8 cellular contexts compared by ENCODE assay signal in the genomic region with DNA sequence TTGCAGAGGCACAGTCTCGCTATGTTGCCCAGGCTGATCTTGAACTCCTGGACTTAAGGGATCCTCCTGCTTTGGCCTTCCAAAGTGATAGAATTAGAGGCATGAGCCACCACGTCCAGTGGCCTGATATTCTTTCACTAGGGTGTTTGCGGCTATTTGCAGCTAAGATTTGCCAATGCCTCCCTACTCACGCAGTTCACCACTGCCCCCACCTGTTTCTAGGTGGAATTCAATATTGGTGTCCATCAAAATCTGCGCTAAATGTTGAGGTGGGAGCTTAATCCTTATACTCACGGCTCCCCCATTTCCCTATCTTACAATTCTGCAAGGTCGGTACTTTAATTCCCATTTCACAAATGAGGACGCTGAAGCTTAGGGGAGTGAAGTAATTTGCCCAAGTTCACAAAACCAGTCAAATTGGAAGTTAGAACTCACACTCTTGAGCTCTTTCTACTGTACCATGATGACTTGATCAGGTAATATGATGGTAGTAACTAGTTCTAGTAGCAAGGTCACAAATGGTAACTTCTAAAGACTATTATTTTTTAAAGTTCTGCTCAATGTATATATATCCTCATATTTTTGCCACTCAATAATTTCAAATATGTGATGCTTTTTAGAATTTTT. TPM values are rescaled to one million over a fixed set of nuclear protein-coding genes. Genes with fewer than 3 reads are reported as not detected.
DNase-seq lines count a peak whose midpoint lies in the region; ATAC-seq and TF ChIP-seq lines count a peak whose summit lies in the region.

No MANE protein-coding gene starts in this region.

- ATAC-seq in HG03442 (IDR thresholded peaks at IDR 0.05; ENCODE audit: unreplicated experiment) (peak; percentile 63), thoracic aorta (ENCODE audit: insufficient number of reproducible peaks, low FRiP score, low read depth) (no peak), GM18519 (IDR thresholded peaks at IDR 0.05; ENCODE audit: low FRiP score, unreplicated experiment) (no peak)
- no peak for ATAC-seq in CD8-positive, alpha-beta T cell

- no peaks in the 10 kb centered on the region for H3K27me3 Mint-ChIP-seq in glutamatergic neuron (ENCODE audit: unreplicated experiment)
- H3K27me3 Mint-ChIP-seq in CD8-positive, alpha-beta T cell (ENCODE audit: low read depth): peaks cover 20% of the 10 kb centered on the region

- H3K36me3 ChIP-seq in Peyer's patch: no peaks in the 10 kb centered on the region
- H3K36me3 ChIP-seq in thoracic aorta: no peaks in the 10 kb centered on the region
- H3K36me3 ChIP-seq in CD8-positive, alpha-beta T cell (ENCODE audit: insufficient read depth, low read length): no peaks in the 10 kb centered on the region

- H3K27ac ChIP-seq in Peyer's patch (no peak overlapping the region), thoracic aorta (no peak overlapping the region)
- H3K27ac ChIP-seq in CD8-positive, alpha-beta T cell (ENCODE audit: low read depth, low read length): no peak overlapping the region

- no peak overlapping the region for H3K4me3 ChIP-seq in Peyer's patch
- no peak overlapping the region for H3K4me3 ChIP-seq in thoracic aorta
- H3K4me3 ChIP-seq in CD8-positive, alpha-beta T cell (ENCODE audit: low read depth, low read length): no peak overlapping the region

- H3K27ac Mint-ChIP-seq in glutamatergic neuron (ENCODE audit: unreplicated experiment): no peak overlapping the region
- H3K27ac Mint-ChIP-seq in CD8-positive, alpha-beta T cell: no peak overlapping the region

- CTCF ChIA-PET in CD8-positive, alpha-beta T cell (lab: Charles Lee): no interaction called here

- no peak overlapping the region for H3K4me3 Mint-ChIP-seq in glutamatergic neuron (ENCODE audit: unreplicated experiment)
- H3K4me3 Mint-ChIP-seq in CD8-positive, alpha-beta T cell: no peak overlapping the region

- H3K27me3 ChIP-seq in Peyer's patch: no peaks in the 10 kb centered on the region
- H3K27me3 ChIP-seq in thoracic aorta (replicated peaks; ENCODE audit: insufficient read depth): no peaks in the 10 kb centered on the region
- no peaks in the 10 kb centered on the region for H3K27me3 ChIP-seq in CD8-positive, alpha-beta T cell (ENCODE audit: insufficient read depth, low read length)

- no peaks in the 10 kb centered on the region for H3K9me3 Mint-ChIP-seq in glutamatergic neuron (ENCODE audit: unreplicated experiment)
- H3K9me3 Mint-ChIP-seq in CD8-positive, alpha-beta T cell: peaks cover 3% of the 10 kb centered on the region

- no peaks in the 10 kb centered on the region for H3K4me1 Mint-ChIP-seq in glutamatergic neuron (ENCODE audit: low read depth, unreplicated experiment)
- no peaks in the 10 kb centered on the region for H3K4me1 Mint-ChIP-seq in CD8-positive, alpha-beta T cell (ENCODE audit: low read depth)

- no peak for TF ChIP-seq POLR2A in Peyer's patch (IDR thresholded peaks at IDR 0.05)

- TF ChIP-seq CTCF in Peyer's patch (IDR thresholded peaks at IDR 0.05): peak in 4 of 6 experiments; percentile 22 to 66 (median 60)
- peak; percentile 6 for TF ChIP-seq CTCF in glutamatergic neuron (IDR thresholded peaks at IDR 0.05; ENCODE audit: partially characterized antibody, unreplicated experiment)
- peak; percentile 64 for TF ChIP-seq CTCF in thoracic aorta (IDR thresholded peaks at IDR 0.05)
- no peak for TF ChIP-seq CTCF in CD8-positive, alpha-beta T cell (IDR thresholded peaks at IDR 0.05)

- H3K4me1 ChIP-seq in Peyer's patch (no peaks in the 10 kb centered on the region), thoracic aorta (ENCODE audit: control insufficient read depth in 1 of 2, low read depth in 2 of 2) (no peaks in the 10 kb centered on the region)
- H3K4me1 ChIP-seq in CD8-positive, alpha-beta T cell (ENCODE audit: insufficient read depth, low read length): no peaks in the 10 kb centered on the region

- POLR2A ChIA-PET in CD8-positive, alpha-beta T cell (lab: Charles Lee): no interaction called here

- DNase-seq in ELF-1 (ENCODE audit: low read depth, low spot score) (peak; percentile 39), Peyer's patch (no peak), glutamatergic neuron (peak; percentile 43), thoracic aorta (ENCODE audit: low spot score) (no peak)
- DNase-seq in CD8-positive, alpha-beta T cell: no peak
- no peak for DNase-seq in activated effector memory CD4-positive, alpha-beta T cell treated with Interleukin-2 at 50 U/mL for 16 hours

- no peaks in the 10 kb centered on the region for H3K9me3 ChIP-seq in Peyer's patch
- H3K9me3 ChIP-seq in thoracic aorta: no peaks in the 10 kb centered on the region
- no peaks in the 10 kb centered on the region for H3K9me3 ChIP-seq in CD8-positive, alpha-beta T cell (ENCODE audit: low read length)

- H3K36me3 Mint-ChIP-seq in glutamatergic neuron (ENCODE audit: unreplicated experiment): no peaks in the 10 kb centered on the region
- no peaks in the 10 kb centered on the region for H3K36me3 Mint-ChIP-seq in CD8-positive, alpha-beta T cell

- intact Hi-C loops in CD8-positive, alpha-beta T cell (cut with DNase I, micrococcal nuclease): no loop called here

RNA-seq across cellular contexts. Expression of gene LRRC9, which starts 22.1 kb away (rescaled TPM):
- total RNA-seq in Peyer's patch (10 to 100 TPM in 1 of 4 donors, 1 to 10 TPM in 1, under 1 TPM in 1, not detected in 1; 0.27 to 13.4 (median 5.1) TPM), glutamatergic neuron (ENCODE audit: unreplicated experiment) (1.3 TPM), thoracic aorta (not detected)
- not detected for total RNA-seq in CD8-positive, alpha-beta T cell

RNA-seq across cellular contexts. Expression of gene RTN1, which starts 27.3 kb away (rescaled TPM):
- total RNA-seq in Peyer's patch: 1 to 10 TPM; 5.0 to 7.0 (median 5.7) TPM
- total RNA-seq in glutamatergic neuron (ENCODE audit: unreplicated experiment): 518 TPM
- 100 to 1,000 TPM in 1 of 2 donors, 10 to 100 TPM in 1; 66.5 to 129 TPM for total RNA-seq in thoracic aorta
- total RNA-seq in CD8-positive, alpha-beta T cell: not detected

Comparison
In these comparisons a context has a peak if more than half of its experiments do, and no peak if none do; other contexts are left out.
1. DNase-seq: peak in ELF-1 (single experiment) and glutamatergic neuron (single experiment); none in Peyer's patch (0 of 3), thoracic aorta (single experiment), CD8-positive, alpha-beta T cell (0 of 7) and activated effector memory CD4-positive, alpha-beta T cell treated with Interleukin-2 at 50 U/mL for 16 hours (single experiment).
2. RNA of gene RTN1, which starts 27.3 kb away (total RNA-seq): 518 TPM in glutamatergic neuron (single experiment) and 66.5 to 129 TPM in thoracic aorta; 5.0 to 7.0 TPM in Peyer's patch and not detected in CD8-positive, alpha-beta T cell; every median in the first group is over 4 times any median in the second.